Comparison of ENCODE assay signal across 25 cellular contexts in genomic region chr7:106354822-106355221, GRCh38.
"Had no signal": no experiment of that assay in that cellular context is flagged by ENCODE, and none has a peak within 500 bp of the region (broad histone marks: within the 10 kb centered on the region; RNA-seq: fewer than 3 reads in every experiment).

No MANE protein-coding gene starts in this region.

- ATAC-seq: foreskin keratinocyte; left cardiac atrium; lower lobe of right lung; sciatic nerve; stimulated activated memory B cell treated with anti-CD40 and anti-IgM and Interleukin-4, amounts not matched to agents 10 μg/mL and 1 μg/mL and 100 μg/mL, for 72 hours; stimulated activated naive CD8-positive, alpha-beta T cell treated with anti-CD3 and anti-CD28 coated beads, Interleukin-15, amount 100 ng/mL, for 72 hours had no signal

- H3K4me2 ChIP-seq: hepatocyte had no signal

- H3K27me3 ChIP-seq: colonic mucosa, esophagus squamous epithelium, hepatocyte, transverse colon had no signal

- H3K4me3 Mint-ChIP-seq: memory B cell; naive B cell; nephron; stimulated activated memory B cell treated with anti-CD40 and anti-IgM and Interleukin-4, amounts not matched to agents 10 μg/mL and 1 μg/mL and 100 μg/mL, for 72 hours; stimulated activated naive CD8-positive, alpha-beta T cell treated with anti-CD3 and anti-CD28 coated beads, Interleukin-15, amount 100 ng/mL, for 72 hours had no signal

- H3K4me1 ChIP-seq: colonic mucosa, esophagus squamous epithelium, foreskin keratinocyte, left ventricle myocardium inferior, lower lobe of right lung, parathyroid adenoma, prostate gland had no signal

- H3K27ac Mint-ChIP-seq: memory B cell; naive B cell; nephron; stimulated activated memory B cell treated with anti-CD40 and anti-IgM and Interleukin-4, amounts not matched to agents 10 μg/mL and 1 μg/mL and 100 μg/mL, for 72 hours; stimulated activated naive CD8-positive, alpha-beta T cell treated with anti-CD3 and anti-CD28 coated beads, Interleukin-15, amount 100 ng/mL, for 72 hours had no signal

- H3K4me3 ChIP-seq: colonic mucosa, esophagus squamous epithelium, hepatocyte, left ventricle myocardium inferior, lower lobe of right lung, prostate gland, spleen, thoracic aorta, transverse colon had no signal

- H3K36me3 Mint-ChIP-seq: memory B cell; naive B cell; stimulated activated memory B cell treated with anti-CD40 and anti-IgM and Interleukin-4, amounts not matched to agents 10 μg/mL and 1 μg/mL and 100 μg/mL, for 72 hours had no signal

- H3K9ac ChIP-seq: parathyroid adenoma had no signal

- H3K9me3 Mint-ChIP-seq: memory B cell had no signal

- H3K36me3 ChIP-seq: colonic mucosa, esophagus squamous epithelium, left ventricle myocardium inferior, lower lobe of right lung, prostate gland, spleen, thoracic aorta, transverse colon had no signal

- H3K4me1 Mint-ChIP-seq: memory B cell; naive B cell; nephron; stimulated activated memory B cell treated with anti-CD40 and anti-IgM and Interleukin-4, amounts not matched to agents 10 μg/mL and 1 μg/mL and 100 μg/mL, for 72 hours had no signal

- H2AFZ ChIP-seq: hepatocyte, parathyroid adenoma had no signal

- H3K79me2 ChIP-seq: hepatocyte, parathyroid adenoma had no signal

- DNase-seq: colonic mucosa; dermis blood vessel endothelial cell; esophagus squamous epithelium; foreskin keratinocyte; head of caudate nucleus; kidney; left cardiac atrium; left ventricle myocardium inferior; lower lobe of right lung; midbrain; naive B cell; spleen; stimulated activated CD4-positive, alpha-beta T cell treated with anti-CD3 and anti-CD28 coated beads, Interleukin-15, amount 100 ng/mL, for 24 hours; stimulated activated CD4-positive, alpha-beta T cell treated with anti-CD3 and anti-CD28 coated beads, Interleukin-1b, Interleukin-23, amount 100 ng/mL, for 48 hours; stimulated activated CD4-positive, alpha-beta T cell treated with anti-CD3 and anti-CD28 coated beads, Interleukin-4, amount 100 ng/mL, for 24 hours; stimulated activated naive CD8-positive, alpha-beta T cell treated with anti-CD3 and anti-CD28 coated beads, Interleukin-15, amount 100 ng/mL, for 72 hours; transverse colon had no signal

- FAIRE-seq: kidney had no signal

- H3K9me3 ChIP-seq: colonic mucosa, prostate gland, transverse colon had no signal

- H3K27ac ChIP-seq: colonic mucosa, esophagus squamous epithelium, foreskin keratinocyte, hepatocyte, left ventricle myocardium inferior, lower lobe of right lung, parathyroid adenoma, prostate gland, spleen, thoracic aorta, transverse colon had no signal
